ENCODE assay signal across 20 cellular contexts in genomic region chrX:152850465-152850864, GRCh38. TPM values are rescaled to one million over a fixed set of nuclear protein-coding genes. Genes with fewer than 3 reads are reported as not detected.
A peak's percentile ranks its signal among the peaks of the same experiment; 100 is the strongest.
DNase-seq lines count a peak whose midpoint lies in the region; ATAC-seq and TF ChIP-seq lines count a peak whose summit lies in the region.
"Had no signal": no experiment of that assay in that cellular context is flagged by ENCODE, and none has a peak within 500 bp of the region (broad histone marks: within the 10 kb centered on the region; RNA-seq: fewer than 3 reads in every experiment).

No MANE protein-coding gene starts in this region.

- no peaks in the 10 kb centered on the region for H3K4me1 ChIP-seq in right atrium auricular region

- H3K36me3 ChIP-seq in right atrium auricular region = peaks cover 25% of the 10 kb centered on the region

- ATAC-seq in Right ventricle myocardium superior (ENCODE audit: poor library complexity) (peak; percentile 45), GM18520 (IDR thresholded peaks at IDR 0.05; ENCODE audit: unreplicated experiment) (no peak), GM21515 (IDR thresholded peaks at IDR 0.05; ENCODE audit: unreplicated experiment) (no peak)

- H3K4me3 ChIP-seq in right atrium auricular region = no peak overlapping the region
- H3K4me3 ChIP-seq: PC-9 had no signal

- no peaks in the 10 kb centered on the region for H3K9me3 ChIP-seq in right atrium auricular region

- DNase-seq in Right ventricle myocardium superior (no peak), right atrium auricular region (ENCODE audit: low spot score) (no peak), foreskin melanocyte (peak; percentile 0), pons (ENCODE audit: low spot score) (peak; percentile 74)
- DNase-seq in stimulated activated CD4-positive, alpha-beta T cell treated with anti-CD3 and anti-CD28 coated beads, Interleukin-12 subunit alpha, Interleukin-12 subunit beta, amount 100 ng/mL, for 4 hours = no peak
- DNase-seq: 8988T; ACHN; CD4-positive, CD25-positive, alpha-beta regulatory T cell; DMS53; HCEC 1CT; KBM-7; MV-4-11; NCI-H1105 treated with DMSO at 0.1 percent for 48 hours; NCI-H2029 treated with DMSO at 0.1 percent for 48 hours; NCI-H526 treated with DMSO at 0.1 percent for 48 hours; PC-9; SHP77 had no signal

- TF ChIP-seq CTCF in right atrium auricular region (IDR thresholded peaks at IDR 0.05) = no peak

- intact Hi-C loops in Right ventricle myocardium superior (cut with DNase I) = no loop called here

- no peak overlapping the region for H3K27ac ChIP-seq in right atrium auricular region
- H3K27ac ChIP-seq: PC-9 had no signal

- H3K27me3 ChIP-seq in right atrium auricular region = no peaks in the 10 kb centered on the region

RNA-seq across cellular contexts. Expression of gene NSDHL, which starts 19.6 kb away (rescaled TPM):
- 19.0 TPM for total RNA-seq in Right ventricle myocardium superior
- total RNA-seq in right atrium auricular region = 10 to 100 TPM; 14.1 to 28.1 TPM

RNA-seq across cellular contexts. Expression of gene CETN2, which starts 19.9 kb away (rescaled TPM):
- total RNA-seq in Right ventricle myocardium superior (24.5 TPM), right atrium auricular region (10 to 100 TPM; 23.3 to 23.5 TPM)

RNA-seq across cellular contexts. Expression of gene ZNF185, which starts 47.4 kb away (rescaled TPM):
- total RNA-seq in Right ventricle myocardium superior (1.6 TPM), right atrium auricular region (1 to 10 TPM; 1.3 to 2.0 TPM)
- total RNA-seq: G401 had no signal

Comparison
In these comparisons a context has a peak if more than half of its experiments do, and no peak if none do; other contexts are left out.
1. DNase-seq: peak in foreskin melanocyte (single experiment) and pons (single experiment); none in Right ventricle myocardium superior (single experiment), right atrium auricular region (single experiment) and stimulated activated CD4-positive, alpha-beta T cell treated with anti-CD3 and anti-CD28 coated beads, Interleukin-12 subunit alpha, Interleukin-12 subunit beta, amount 100 ng/mL, for 4 hours (single experiment).